In the genomic region with DNA sequence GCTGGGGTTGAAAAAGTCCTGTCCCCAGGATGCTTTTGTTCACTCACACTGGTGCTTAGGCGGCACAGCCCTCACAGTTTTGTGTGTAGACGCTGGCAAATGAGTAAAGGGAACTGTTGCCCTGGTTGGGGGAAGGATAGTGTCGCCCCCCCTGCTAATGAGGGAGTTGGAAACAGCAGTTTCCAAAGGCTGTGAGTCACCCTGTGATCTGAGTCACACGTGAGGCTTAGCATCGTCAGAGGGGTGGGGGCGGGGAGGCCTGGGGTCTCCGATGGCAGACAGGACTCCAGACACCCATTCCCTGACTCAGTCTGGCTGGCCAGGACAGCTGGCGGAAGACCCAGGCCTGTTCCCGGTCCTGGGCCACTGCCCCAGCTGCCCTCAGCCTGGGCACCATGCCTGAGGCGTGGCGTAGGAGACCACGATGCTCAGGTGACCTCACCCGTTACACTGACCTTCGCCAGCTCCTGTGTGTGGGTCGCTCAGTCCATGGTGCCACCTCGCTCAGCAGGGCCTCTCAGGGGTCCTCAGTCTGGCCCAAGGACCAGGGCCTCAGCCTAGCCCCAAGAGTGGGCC, we compare ENCODE assay signal across 10 cellular contexts. TPM values are rescaled to one million over a fixed set of nuclear protein-coding genes. Genes with fewer than 3 reads are reported as not detected.
DNase-seq lines count a peak whose midpoint lies in the region; ATAC-seq and TF ChIP-seq lines count a peak whose summit lies in the region.
"Had no signal": no experiment of that assay in that cellular context is flagged by ENCODE, and none has a peak within 500 bp of the region (broad histone marks: within the 10 kb centered on the region; RNA-seq: fewer than 3 reads in every experiment).

No MANE protein-coding gene starts in this region.

- H3K4me1 ChIP-seq in upper lobe of left lung = peaks cover 37 to 62% (median 51%) of the 10 kb centered on the region in 4 donors

- peaks cover 47% of the 10 kb centered on the region for H3K79me2 ChIP-seq in neural cell (replicated peaks; ENCODE audit: insufficient read depth, low read length)

- 76 to 80% methylated on average over 12 of the region's 16 CpGs for WGBS in upper lobe of left lung, 2 donors

- H3K9me3 ChIP-seq in neural cell (ENCODE audit: low read length) (no peaks in the 10 kb centered on the region), upper lobe of left lung (no peaks in the 10 kb centered on the region)
- H3K9me3 ChIP-seq: neutrophil had no signal

- DNase-seq in H4 (ENCODE audit: low spot score) (peak; percentile 79), endothelial cell (ENCODE audit: low spot score) (no peak), upper lobe of left lung (peak in 1 of 2 donors; percentile 79), 8988T (no peak)
- peak; percentile 75 to 77 for DNase-seq in activated CD4-positive, alpha-beta T cell treated with anti-CD3 and anti-CD28 coated beads for 4 hours
- no peak for DNase-seq in central memory CD4-positive, alpha-beta T cell

- peak overlapping the region; percentile 92 for H3K4me2 ChIP-seq in neural cell (ENCODE audit: low read length)

- H3F3A ChIP-seq in neural cell (ENCODE audit: insufficient read depth, low read length, poor library complexity, severe bottlenecking) = no peaks in the 10 kb centered on the region

- no peaks in the 10 kb centered on the region for H3K9me2 ChIP-seq in neural cell (ENCODE audit: insufficient read depth, low read length)

- H3K4me3 ChIP-seq in neural cell (ENCODE audit: low read length) (peak overlapping the region; percentile 93), upper lobe of left lung (no peak overlapping the region)

- H3K36me3 Mint-ChIP-seq in endothelial cell (ENCODE audit: low read depth, unreplicated experiment) = peaks cover 27% of the 10 kb centered on the region

- H3K9ac ChIP-seq in neural cell (ENCODE audit: low read length) = peak overlapping the region; percentile 100

- H3K27ac ChIP-seq in neural cell (ENCODE audit: low read length) (peak overlapping the region; percentile 99), upper lobe of left lung (peak overlapping the region; percentile 48 to 90 (median 78))
- H3K27ac ChIP-seq: neutrophil had no signal

- no peaks in the 10 kb centered on the region for H3K27me3 ChIP-seq in neural cell (ENCODE audit: insufficient read depth, low read depth, low read length)
- H3K27me3 ChIP-seq in upper lobe of left lung = no peaks in the 10 kb centered on the region

- no peak for TF ChIP-seq RAD21 in neural cell (conservative IDR thresholded peaks at IDR 0.05)

- H3K9me3 Mint-ChIP-seq in endothelial cell (ENCODE audit: unreplicated experiment) = peaks cover 4% of the 10 kb centered on the region
- H3K9me3 Mint-ChIP-seq: IgD-negative memory B cell had no signal

- H3K36me3 ChIP-seq in neural cell (ENCODE audit: insufficient read depth, low read length) (peaks cover 17% of the 10 kb centered on the region), upper lobe of left lung (peaks cover 0 to 12% (median 7%) of the 10 kb centered on the region in 4 donors)
- H3K36me3 ChIP-seq: neutrophil had no signal

- H3K4me3 Mint-ChIP-seq in endothelial cell (ENCODE audit: unreplicated experiment) = peak overlapping the region; percentile 69

- H2AFZ ChIP-seq in neural cell (ENCODE audit: low read depth, low read length) = no peak overlapping the region

- H4K20me1 ChIP-seq in neural cell (ENCODE audit: insufficient read depth) = no peaks in the 10 kb centered on the region

- TF ChIP-seq EP300 in neural cell (conservative IDR thresholded peaks at IDR 0.05; ENCODE audit: poor library complexity, severe bottlenecking) = no peak
- TF ChIP-seq EP300 in upper lobe of left lung (IDR thresholded peaks at IDR 0.05) = no peak

- ATAC-seq in upper lobe of left lung (ENCODE audit: low FRiP score in 2 of 2) (peak in 1 of 2 donors; percentile 7), GM21529 (IDR thresholded peaks at IDR 0.05; ENCODE audit: unreplicated experiment) (no peak)

- peaks cover 28% of the 10 kb centered on the region for H3K27me3 Mint-ChIP-seq in endothelial cell (ENCODE audit: unreplicated experiment)

- TF ChIP-seq POLR2A in upper lobe of left lung (IDR thresholded peaks at IDR 0.05) = no peak

- TF ChIP-seq CTCF in endothelial cell (IDR thresholded peaks at IDR 0.05; ENCODE audit: unreplicated experiment) (no peak), neural cell (IDR thresholded peaks at IDR 0.05; ENCODE audit: poor library complexity, severe bottlenecking) (no peak), upper lobe of left lung (IDR thresholded peaks at IDR 0.05) (no peak)

- peaks cover 70% of the 10 kb centered on the region for H3K4me1 Mint-ChIP-seq in endothelial cell (ENCODE audit: unreplicated experiment)

- no peak overlapping the region for H3K27ac Mint-ChIP-seq in endothelial cell (ENCODE audit: unreplicated experiment)

TF ChIP-seq in neural cell, 6 proteins besides CTCF, POLR2A, EP300 and RAD21:
- TF ChIP-seq, protein P1, sequence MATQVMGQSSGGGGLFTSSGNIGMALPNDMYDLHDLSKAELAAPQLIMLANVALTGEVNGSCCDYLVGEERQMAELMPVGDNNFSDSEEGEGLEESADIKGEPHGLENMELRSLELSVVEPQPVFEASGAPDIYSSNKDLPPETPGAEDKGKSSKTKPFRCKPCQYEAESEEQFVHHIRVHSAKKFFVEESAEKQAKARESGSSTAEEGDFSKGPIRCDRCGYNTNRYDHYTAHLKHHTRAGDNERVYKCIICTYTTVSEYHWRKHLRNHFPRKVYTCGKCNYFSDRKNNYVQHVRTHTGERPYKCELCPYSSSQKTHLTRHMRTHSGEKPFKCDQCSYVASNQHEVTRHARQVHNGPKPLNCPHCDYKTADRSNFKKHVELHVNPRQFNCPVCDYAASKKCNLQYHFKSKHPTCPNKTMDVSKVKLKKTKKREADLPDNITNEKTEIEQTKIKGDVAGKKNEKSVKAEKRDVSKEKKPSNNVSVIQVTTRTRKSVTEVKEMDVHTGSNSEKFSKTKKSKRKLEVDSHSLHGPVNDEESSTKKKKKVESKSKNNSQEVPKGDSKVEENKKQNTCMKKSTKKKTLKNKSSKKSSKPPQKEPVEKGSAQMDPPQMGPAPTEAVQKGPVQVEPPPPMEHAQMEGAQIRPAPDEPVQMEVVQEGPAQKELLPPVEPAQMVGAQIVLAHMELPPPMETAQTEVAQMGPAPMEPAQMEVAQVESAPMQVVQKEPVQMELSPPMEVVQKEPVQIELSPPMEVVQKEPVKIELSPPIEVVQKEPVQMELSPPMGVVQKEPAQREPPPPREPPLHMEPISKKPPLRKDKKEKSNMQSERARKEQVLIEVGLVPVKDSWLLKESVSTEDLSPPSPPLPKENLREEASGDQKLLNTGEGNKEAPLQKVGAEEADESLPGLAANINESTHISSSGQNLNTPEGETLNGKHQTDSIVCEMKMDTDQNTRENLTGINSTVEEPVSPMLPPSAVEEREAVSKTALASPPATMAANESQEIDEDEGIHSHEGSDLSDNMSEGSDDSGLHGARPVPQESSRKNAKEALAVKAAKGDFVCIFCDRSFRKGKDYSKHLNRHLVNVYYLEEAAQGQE (IDR thresholded peaks at IDR 0.05; ENCODE audit: borderline replicate concordance) = no peak
- TF ChIP-seq SMC3 (conservative IDR thresholded peaks at IDR 0.05; ENCODE audit: poor library complexity) (no peak), POLR2AphosphoS5 (IDR thresholded peaks at IDR 0.05) (no peak), MXI1 (conservative IDR thresholded peaks at IDR 0.05; ENCODE audit: poor library complexity, severe bottlenecking) (no peak), TAF1 (IDR thresholded peaks at IDR 0.05; ENCODE audit: low read depth) (no peak), EZH2 (IDR thresholded peaks at IDR 0.05; ENCODE audit: borderline replicate concordance, insufficient read depth, low read length, poor library complexity, severe bottlenecking) (no peak)

RNA-seq across cellular contexts. Expression of a gene that starts 2.9 kb away (rescaled TPM):
- total RNA-seq in H4 (2014; rRNA removed; shearing (Covaris generic)) = 7.2 and 9.2 TPM in 2 replicates
- 20.4 TPM for total RNA-seq in endothelial cell (ENCODE audit: unreplicated experiment)
- polyA plus RNA-seq in neural cell = 90.2 and 99.1 TPM in 2 replicates
- polyA minus RNA-seq in neural cell = 112 and 115 TPM in 2 replicates
- total RNA-seq in upper lobe of left lung = 1 to 10 TPM; 4.6 to 7.9 (median 6.0) TPM

RNA-seq across cellular contexts. Expression of a gene that starts 34.4 kb away (rescaled TPM):
- not detected in 2 replicates for total RNA-seq in H4 (2014; rRNA removed; shearing (Covaris generic))
- total RNA-seq in endothelial cell (ENCODE audit: unreplicated experiment) = 0.13 TPM
- polyA plus RNA-seq in neural cell = 1.8 and 2.4 TPM in 2 replicates
- polyA minus RNA-seq in neural cell = 6.9 and 7.8 TPM in 2 replicates
- total RNA-seq in upper lobe of left lung = under 1 TPM in 4 of 6 donors, not detected in 2; 0.10 to 0.74 (median 0.49) TPM

Comparison
In these comparisons a context has a peak if more than half of its experiments do, and no peak if none do; other contexts are left out.
1. DNase-seq: peak in H4 (single experiment) and activated CD4-positive, alpha-beta T cell treated with anti-CD3 and anti-CD28 coated beads for 4 hours (2 of 2); none in endothelial cell (single experiment), 8988T (single experiment) and central memory CD4-positive, alpha-beta T cell (single experiment).